In the genomic region with DNA sequence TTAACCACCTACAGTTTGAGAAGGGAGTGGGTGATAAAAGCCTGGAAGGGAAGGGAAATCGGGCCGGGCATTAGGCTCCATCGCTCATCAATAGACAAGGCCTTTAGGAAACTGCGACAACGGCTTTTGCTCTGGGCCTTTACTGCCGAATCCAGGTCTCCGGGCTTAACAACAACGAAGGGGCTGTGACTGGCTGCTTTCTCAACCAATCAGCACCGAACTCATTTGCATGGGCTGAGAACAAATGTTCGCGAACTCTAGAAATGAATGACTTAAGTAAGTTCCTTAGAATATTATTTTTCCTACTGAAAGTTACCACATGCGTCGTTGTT, we compare ENCODE assay signal across 1 cellular context.
TF ChIP-seq lines count a peak whose summit lies in the region.

No MANE protein-coding gene starts in this region.

TF ChIP-seq in HCT116, 20 proteins besides CTCF, POLR2A, EP300 and RAD21 (continued from another document):
- TF ChIP-seq, protein P1, sequence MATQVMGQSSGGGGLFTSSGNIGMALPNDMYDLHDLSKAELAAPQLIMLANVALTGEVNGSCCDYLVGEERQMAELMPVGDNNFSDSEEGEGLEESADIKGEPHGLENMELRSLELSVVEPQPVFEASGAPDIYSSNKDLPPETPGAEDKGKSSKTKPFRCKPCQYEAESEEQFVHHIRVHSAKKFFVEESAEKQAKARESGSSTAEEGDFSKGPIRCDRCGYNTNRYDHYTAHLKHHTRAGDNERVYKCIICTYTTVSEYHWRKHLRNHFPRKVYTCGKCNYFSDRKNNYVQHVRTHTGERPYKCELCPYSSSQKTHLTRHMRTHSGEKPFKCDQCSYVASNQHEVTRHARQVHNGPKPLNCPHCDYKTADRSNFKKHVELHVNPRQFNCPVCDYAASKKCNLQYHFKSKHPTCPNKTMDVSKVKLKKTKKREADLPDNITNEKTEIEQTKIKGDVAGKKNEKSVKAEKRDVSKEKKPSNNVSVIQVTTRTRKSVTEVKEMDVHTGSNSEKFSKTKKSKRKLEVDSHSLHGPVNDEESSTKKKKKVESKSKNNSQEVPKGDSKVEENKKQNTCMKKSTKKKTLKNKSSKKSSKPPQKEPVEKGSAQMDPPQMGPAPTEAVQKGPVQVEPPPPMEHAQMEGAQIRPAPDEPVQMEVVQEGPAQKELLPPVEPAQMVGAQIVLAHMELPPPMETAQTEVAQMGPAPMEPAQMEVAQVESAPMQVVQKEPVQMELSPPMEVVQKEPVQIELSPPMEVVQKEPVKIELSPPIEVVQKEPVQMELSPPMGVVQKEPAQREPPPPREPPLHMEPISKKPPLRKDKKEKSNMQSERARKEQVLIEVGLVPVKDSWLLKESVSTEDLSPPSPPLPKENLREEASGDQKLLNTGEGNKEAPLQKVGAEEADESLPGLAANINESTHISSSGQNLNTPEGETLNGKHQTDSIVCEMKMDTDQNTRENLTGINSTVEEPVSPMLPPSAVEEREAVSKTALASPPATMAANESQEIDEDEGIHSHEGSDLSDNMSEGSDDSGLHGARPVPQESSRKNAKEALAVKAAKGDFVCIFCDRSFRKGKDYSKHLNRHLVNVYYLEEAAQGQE (IDR thresholded peaks at IDR 0.05; ENCODE audit: low read depth), result no peak
